ENCODE assay signal across 12 cellular contexts in genomic region chr2:118105497-118105896, GRCh38.
"Had no signal": no experiment of that assay in that cellular context is flagged by ENCODE, and none has a peak within 500 bp of the region (broad histone marks: within the 10 kb centered on the region; RNA-seq: fewer than 3 reads in every experiment).

No MANE protein-coding gene starts in this region.

- H3K27me3 Mint-ChIP-seq: naive thymus-derived CD4-positive, alpha-beta T cell had no signal

- H3K27me3 ChIP-seq: foreskin keratinocyte had no signal

- H3K27ac ChIP-seq: foreskin keratinocyte had no signal

- DNase-seq: dermis blood vessel endothelial cell; foreskin keratinocyte; kidney; left colon; left ventricle myocardium superior; naive thymus-derived CD4-positive, alpha-beta T cell; posterior cingulate gyrus; small intestine; stimulated activated CD4-positive, alpha-beta T cell treated with anti-CD3 and anti-CD28 coated beads, Interleukin-12 subunit alpha, Interleukin-12 subunit beta, amount 100 ng/mL, for 4 hours; stimulated activated naive CD4-positive, alpha-beta T cell treated with Interleukin-2 at 50 U/mL for 16 hours; trophoblast cell had no signal

- H3K9me3 Mint-ChIP-seq: naive thymus-derived CD4-positive, alpha-beta T cell had no signal

- ATAC-seq: foreskin keratinocyte; left colon; left ventricle myocardium superior; naive thymus-derived CD4-positive, alpha-beta T cell had no signal

- FAIRE-seq: colon, kidney, small intestine had no signal

- H3K4me3 Mint-ChIP-seq: naive thymus-derived CD4-positive, alpha-beta T cell had no signal
